2 cellular contexts compared by ENCODE assay signal in genomic region chr19:51440846-51441409, GRCh38.
TF ChIP-seq lines count a peak whose summit lies in the region.

No MANE protein-coding gene starts in this region.

TF ChIP-seq in GM23338, 12 proteins besides CTCF, POLR2A, EP300 and RAD21:
- TF ChIP-seq ZNF114 (CRISPR knock-in tag; IDR thresholded peaks at IDR 0.05) (no peak), EZH2phosphoT487 (IDR thresholded peaks at IDR 0.05; ENCODE audit: unreplicated experiment) (no peak), NANOG (IDR thresholded peaks at IDR 0.05; ENCODE audit: borderline replicate concordance) (no peak)

TF ChIP-seq in H1, 55 proteins besides CTCF, POLR2A, EP300 and RAD21:
- TF ChIP-seq CTBP2 (IDR thresholded peaks at IDR 0.05; ENCODE audit: borderline replicate concordance, insufficient read depth, insufficient read length, low read length) = no peak
- TF ChIP-seq ATF2 (IDR thresholded peaks at IDR 0.05; ENCODE audit: low read length) = no peak
- TF ChIP-seq BACH1 (IDR thresholded peaks at IDR 0.05; ENCODE audit: low read length) = no peak
- TF ChIP-seq CREB1 (IDR thresholded peaks at IDR 0.05) = no peak
- no peak for TF ChIP-seq JUND (IDR thresholded peaks at IDR 0.05; ENCODE audit: low read length)
- TF ChIP-seq ASH2L (IDR thresholded peaks at IDR 0.05; ENCODE audit: low read length) = no peak
- TF ChIP-seq KDM4A (IDR thresholded peaks at IDR 0.05; ENCODE audit: low read depth, low read length, severe bottlenecking) = no peak
- TF ChIP-seq HDAC6 (IDR thresholded peaks at IDR 0.05; ENCODE audit: low read depth, low read length) = no peak
- TF ChIP-seq POLR2AphosphoS5 (IDR thresholded peaks at IDR 0.05; ENCODE audit: low read depth, low read length) = no peak
- no peak for TF ChIP-seq TAF1 (IDR thresholded peaks at IDR 0.05; ENCODE audit: low read depth, low read length)
- TF ChIP-seq CHD2 (IDR thresholded peaks at IDR 0.05; ENCODE audit: low read length) = no peak
- no peak for TF ChIP-seq KDM5A (IDR thresholded peaks at IDR 0.05; ENCODE audit: low read length)
- TF ChIP-seq FOSL1 (IDR thresholded peaks at IDR 0.05; ENCODE audit: insufficient read depth, low read depth, low read length) = no peak
- no peak for TF ChIP-seq USF2 (IDR thresholded peaks at IDR 0.05; ENCODE audit: low read length)
- no peak for TF ChIP-seq PHF8 (conservative IDR thresholded peaks at IDR 0.05; ENCODE audit: low read depth, low read length)
- TF ChIP-seq RNF2 (IDR thresholded peaks at IDR 0.05; ENCODE audit: borderline replicate concordance, low read depth, low read length, missing control alignments, poor library complexity, severe bottlenecking) = no peak
- no peak for TF ChIP-seq SIN3A (conservative IDR thresholded peaks at IDR 0.05 in 1 of 2, IDR thresholded peaks at IDR 0.05 in 1 of 2; ENCODE audit: low read depth in 1 of 2, low read length in 2 of 2)
- TF ChIP-seq EGR1 (IDR thresholded peaks at IDR 0.05; ENCODE audit: borderline replicate concordance, low read depth, low read length) = no peak
- TF ChIP-seq POU5F1 (IDR thresholded peaks at IDR 0.05; ENCODE audit: low read depth, low read length) = no peak
TF ChIP-seq in H1: peak in this region for 0.
